Comparison of ENCODE assay signal across 8 cellular contexts in the genomic region with DNA sequence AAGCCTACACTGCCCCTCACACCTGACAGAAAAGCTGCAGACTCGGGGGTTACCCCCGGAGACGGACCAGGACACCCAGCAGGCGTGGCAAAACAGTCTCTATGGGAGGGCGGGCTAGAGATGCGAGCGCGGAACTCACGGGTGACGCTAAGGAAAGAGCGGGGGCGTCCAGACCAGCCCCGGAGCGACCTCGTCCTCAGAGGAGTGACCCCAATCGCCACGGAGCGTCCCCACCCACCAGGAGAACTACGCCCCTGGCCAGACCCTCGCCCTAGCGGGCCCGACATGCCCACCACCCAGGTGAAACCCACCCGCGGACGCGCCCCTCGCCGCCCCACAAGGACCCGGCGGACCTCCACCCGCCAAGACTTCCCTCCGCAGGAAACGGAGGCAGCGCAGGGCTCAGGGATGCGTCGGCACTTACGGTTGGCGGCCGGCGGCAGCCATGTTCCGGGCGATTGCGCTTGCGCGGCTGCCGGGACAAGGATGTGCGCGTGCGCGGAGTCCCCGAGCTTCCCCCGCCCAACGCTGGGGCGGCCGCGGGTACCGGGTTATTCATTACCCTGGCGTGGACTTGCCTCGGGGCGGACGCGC. TPM values are rescaled to one million over a fixed set of nuclear protein-coding genes. Genes with fewer than 3 reads are reported as not detected.
DNase-seq lines count a peak whose midpoint lies in the region; ATAC-seq and TF ChIP-seq lines count a peak whose summit lies in the region.

A gene (minus strand): TSS at position 462 of the 594 bp plus-strand sequence. CDS start 21,286 bp downstream, outside the sequence.

- H3K9me3 Mint-ChIP-seq in type B pancreatic cell: peaks cover 13% of the 10 kb centered on the region

- H3K27ac Mint-ChIP-seq in type B pancreatic cell: peak within 1 kb of the TSS; percentile 90

- H3K27me3 Mint-ChIP-seq in type B pancreatic cell: no peaks in the 10 kb centered on the region

- peaks cover 19% of the 10 kb centered on the region for H3K36me3 Mint-ChIP-seq in type B pancreatic cell

- peaks cover 14% of the 10 kb centered on the region for H3K4me1 Mint-ChIP-seq in type B pancreatic cell (ENCODE audit: unreplicated experiment)

- ATAC-seq in left cardiac atrium: peak; percentile 73 to 80

- no peak for TF ChIP-seq CTCF in type B pancreatic cell (conservative IDR thresholded peaks at IDR 0.05)

- DNase-seq in DMS79 treated with DMSO at 0.1 percent for 48 hours (lab: John Stamatoyannopoulos, UW): peak; percentile 80
- DNase-seq in H4 (ENCODE audit: low spot score): peak; percentile 76
- peak; percentile 58 for DNase-seq in NCI-H1048 (lab: John Stamatoyannopoulos, UW)
- DNase-seq in T-helper 1 cell: peak; percentile 78 to 90 (median 85)
- DNase-seq in amniotic epithelial cell (ENCODE audit: low read depth): peak; percentile 69
- DNase-seq in left cardiac atrium: peak; percentile 93
- peak; percentile 96 for DNase-seq in posterior vena cava (ENCODE audit: low spot score)
- DNase-seq in type B pancreatic cell (ENCODE audit: extremely low spot score, unreplicated experiment): peak; percentile 94

- intact Hi-C loops in left cardiac atrium (cut with DNase I) (loop anchor here (10.0 kb wide), 3 partner anchors 396 to 1046 kb away; a partner anchor contains a TSS), posterior vena cava (cut with DNase I) (loop anchor here in 1 of 2 donors (10.0 kb wide), 1 partner anchor 416 kb away; no protein-coding TSS in a partner anchor)

- peak within 1 kb of the TSS; percentile 95 for H3K4me3 Mint-ChIP-seq in type B pancreatic cell

RNA-seq across cellular contexts. Expression of the gene that starts here (rescaled TPM):
- total RNA-seq in H4 (2014; rRNA removed; shearing (Covaris generic)): 8.7 and 11.1 TPM in 2 replicates
- total RNA-seq in left cardiac atrium (1 to 10 TPM; 7.0 to 8.8 TPM), posterior vena cava (1 to 10 TPM; 6.1 to 8.9 TPM), type B pancreatic cell (ENCODE audit: low replicate concordance) (12.5 and 14.5 TPM in 2 replicates)

Comparison
In these comparisons a context has a peak if more than half of its experiments do, and no peak if none do; other contexts are left out.
1. Peak in every context shown above with its lines: DNase-seq and ATAC-seq.